Comparison of ENCODE assay signal across 8 cellular contexts in the genomic region with DNA sequence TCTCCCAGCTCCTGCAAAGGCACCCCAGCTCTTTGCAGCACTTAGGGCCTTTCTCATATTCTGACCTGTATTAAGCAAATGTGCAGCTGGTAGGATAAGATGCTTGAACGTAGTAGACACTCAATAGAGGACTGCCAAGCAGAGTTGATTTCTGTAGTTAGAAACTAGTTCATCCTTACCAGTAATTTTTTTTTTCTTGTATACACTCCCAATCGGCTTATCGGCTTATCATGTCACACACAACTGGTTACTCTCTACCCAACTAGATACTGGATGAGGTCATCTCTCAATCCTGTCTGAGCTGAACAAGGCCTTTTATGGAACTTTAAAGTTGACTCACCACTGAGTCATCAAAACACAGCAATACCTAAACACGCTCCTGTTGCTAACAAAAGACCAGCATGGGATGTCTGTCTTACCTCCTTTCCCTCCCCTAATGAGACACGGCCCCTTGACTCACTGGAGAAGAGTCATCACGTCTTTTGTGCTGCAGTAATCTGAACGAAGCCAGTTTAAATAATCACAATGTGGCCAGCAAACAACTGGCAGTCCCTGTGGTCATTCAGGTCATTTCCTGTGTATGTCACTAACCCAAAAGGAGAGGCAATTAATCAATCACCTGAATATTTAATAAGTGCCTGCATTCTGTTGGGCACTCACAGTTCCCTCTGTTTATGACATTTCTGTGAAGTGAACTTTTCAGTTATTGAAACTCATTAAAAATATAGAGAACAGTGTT. TPM values are rescaled to one million over a fixed set of nuclear protein-coding genes. Genes with fewer than 3 reads are reported as not detected.
DNase-seq lines count a peak whose midpoint lies in the region; ATAC-seq and TF ChIP-seq lines count a peak whose summit lies in the region.

No MANE protein-coding gene starts in this region.

- 10% methylated on average over 7 of the region's 7 CpGs for WGBS in hepatocyte (ENCODE audit: low lambda C conversion rate, missing lambda C conversion rate)

- peak; percentile 82 for ATAC-seq in GM21737 (IDR thresholded peaks at IDR 0.05; ENCODE audit: unreplicated experiment)

- H3K4me1 ChIP-seq in HUES6 (ENCODE audit: control insufficient read depth, insufficient read depth, low read length) (peaks cover 51% of the 10 kb centered on the region), hepatocyte (ENCODE audit: insufficient read depth) (peaks cover 43% of the 10 kb centered on the region)

- TF ChIP-seq CTCF in hepatocyte (IDR thresholded peaks at IDR 0.05; ENCODE audit: poor library complexity): no peak

- H3K4me2 ChIP-seq in hepatocyte: peak overlapping the region; percentile 39

- H3K36me3 ChIP-seq in HUES6 (ENCODE audit: control insufficient read depth, insufficient read depth, low read length) (no peaks in the 10 kb centered on the region), hepatocyte (replicated peaks; ENCODE audit: insufficient read depth, low read depth) (no peaks in the 10 kb centered on the region)

- H3K9ac ChIP-seq in HUES6 (ENCODE audit: low read length): peak overlapping the region; percentile 87

- no peaks in the 10 kb centered on the region for H3K9me2 ChIP-seq in hepatocyte (replicated peaks; ENCODE audit: insufficient read depth)

- no peak overlapping the region for H2AFZ ChIP-seq in hepatocyte

- H3K4me3 ChIP-seq in HUES6 (ENCODE audit: low read depth, low read length) (no peak overlapping the region), hepatocyte (no peak overlapping the region)

- peak overlapping the region; percentile 95 for H3K27ac ChIP-seq in HUES6 (ENCODE audit: low read depth, low read length)
- peak overlapping the region; percentile 97 for H3K27ac ChIP-seq in hepatocyte

- peak; percentile 95 for DNase-seq in ELF-1 (ENCODE audit: low read depth, low spot score)
- peak; percentile 86 for DNase-seq in SIG-M5 (lab: John Stamatoyannopoulos, UW)
- DNase-seq in amniotic epithelial cell (ENCODE audit: low read depth): peak; percentile 100
- DNase-seq in hepatocyte (ENCODE audit: low spot score): peak; percentile 92
- peak; percentile 96 for DNase-seq in smooth muscle cell of the brain vasculature (ENCODE audit: low read depth, low spot score)
- DNase-seq in DMS79 (lab: John Stamatoyannopoulos, UW): no peak

- no peaks in the 10 kb centered on the region for H3K27me3 ChIP-seq in HUES6 (ENCODE audit: control insufficient read depth, insufficient read depth, low read length)
- H3K27me3 ChIP-seq in hepatocyte: no peaks in the 10 kb centered on the region

- H3K9me3 ChIP-seq in HUES6 (ENCODE audit: control insufficient read depth, insufficient read depth, low read depth, low read length) (peaks cover 3% of the 10 kb centered on the region; the same call in 1 of the 2 replicates), hepatocyte (ENCODE audit: low read depth) (no peaks in the 10 kb centered on the region)

- H3K79me2 ChIP-seq in hepatocyte: no peaks in the 10 kb centered on the region

- H4K20me1 ChIP-seq in hepatocyte (ENCODE audit: insufficient read depth, poor library complexity, severe bottlenecking): no peaks in the 10 kb centered on the region

RNA-seq across cellular contexts. Expression of gene WEE1, which starts 7.5 kb away (rescaled TPM):
- 91.0 and 101 TPM in 2 replicates for total RNA-seq in hepatocyte
- 71.3 and 79.2 TPM in 2 replicates for polyA plus RNA-seq in hepatocyte
